In the genomic region with DNA sequence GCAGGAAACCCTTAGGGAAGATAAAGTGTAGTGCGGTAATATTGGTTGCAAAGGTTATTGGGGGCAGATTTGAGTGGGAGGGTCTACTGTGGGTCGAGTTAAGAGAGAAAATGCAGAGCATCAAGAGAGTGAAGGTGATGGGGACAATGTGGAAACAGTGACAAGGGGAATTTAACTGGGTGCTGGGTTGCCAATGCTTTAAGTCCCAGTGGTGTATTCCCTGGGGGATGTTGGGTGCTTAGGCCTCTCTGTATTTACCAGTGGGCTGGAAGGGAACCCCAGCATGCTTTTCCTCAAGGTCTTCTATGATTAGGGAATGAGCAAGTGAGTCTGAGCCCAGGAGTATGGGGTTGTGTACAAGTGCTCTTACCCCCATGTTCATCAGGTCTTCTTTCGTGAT, we compare ENCODE assay signal across 26 cellular contexts.
"Had no signal": no experiment of that assay in that cellular context is flagged by ENCODE, and none has a peak within 500 bp of the region (broad histone marks: within the 10 kb centered on the region; RNA-seq: fewer than 3 reads in every experiment).

No MANE protein-coding gene starts in this region.

- H3K36me3 ChIP-seq: gastrocnemius medialis, left lung, neural progenitor cell, prostate gland, right atrium auricular region, stomach, thyroid gland had no signal

- H3K27ac ChIP-seq: epithelial cell of prostate, gastrocnemius medialis, hepatocyte, neural progenitor cell, prostate gland, right atrium auricular region, stomach, thyroid gland had no signal

- DNase-seq: effector CD8-positive, alpha-beta T cell; endodermal cell; gastrocnemius medialis; head of caudate nucleus; kidney; left cardiac atrium; left lung; mesendoderm; midbrain; naive thymus-derived CD4-positive, alpha-beta T cell; stimulated activated CD4-positive, alpha-beta T cell treated with anti-CD3 and anti-CD28 coated beads, Interleukin-12 subunit alpha, Interleukin-12 subunit beta, amount 100 ng/mL, for 4 hours; stimulated activated CD4-positive, alpha-beta T cell treated with anti-CD3 and anti-CD28 coated beads, Interleukin-2, amount 100 ng/mL, for 24 hours; stimulated activated CD4-positive, alpha-beta T cell treated with anti-CD3 and anti-CD28 coated beads, Interleukin-4, amount 100 ng/mL, for 24 hours; stimulated activated naive CD4-positive, alpha-beta T cell treated with Interleukin-2 at 50 U/mL for 16 hours; stomach; thyroid gland had no signal

- H3K9me3 ChIP-seq: gastrocnemius medialis, left lung, prostate gland, right atrium auricular region, stomach, thyroid gland had no signal

- H3K4me1 ChIP-seq: gastrocnemius medialis, left lung, prostate gland, right atrium auricular region, stomach had no signal

- H3K4me2 ChIP-seq: hepatocyte, neural progenitor cell, smooth muscle cell had no signal

- H3K4me3 ChIP-seq: gastrocnemius medialis, hepatocyte, left lung, neural progenitor cell, prostate gland, right atrium auricular region, smooth muscle cell, stomach, thyroid gland had no signal

- H2AFZ ChIP-seq: hepatocyte, neural progenitor cell had no signal

- FAIRE-seq: colon, kidney had no signal

- H3K9ac ChIP-seq: neural progenitor cell had no signal

- ATAC-seq: esophagus mucosa; gastrocnemius medialis; left cardiac atrium; left lung; naive thymus-derived CD4-positive, alpha-beta T cell; sciatic nerve; stimulated activated effector memory CD8-positive, alpha-beta T cell treated with anti-CD3 and anti-CD28 coated beads, Interleukin-12 subunit alpha, Interleukin-12 subunit beta, amount 100 ng/mL, for 72 hours had no signal

- H3K27me3 ChIP-seq: gastrocnemius medialis, hepatocyte, left lung, neural progenitor cell, right atrium auricular region, stomach, thyroid gland had no signal
